In the genomic region with DNA sequence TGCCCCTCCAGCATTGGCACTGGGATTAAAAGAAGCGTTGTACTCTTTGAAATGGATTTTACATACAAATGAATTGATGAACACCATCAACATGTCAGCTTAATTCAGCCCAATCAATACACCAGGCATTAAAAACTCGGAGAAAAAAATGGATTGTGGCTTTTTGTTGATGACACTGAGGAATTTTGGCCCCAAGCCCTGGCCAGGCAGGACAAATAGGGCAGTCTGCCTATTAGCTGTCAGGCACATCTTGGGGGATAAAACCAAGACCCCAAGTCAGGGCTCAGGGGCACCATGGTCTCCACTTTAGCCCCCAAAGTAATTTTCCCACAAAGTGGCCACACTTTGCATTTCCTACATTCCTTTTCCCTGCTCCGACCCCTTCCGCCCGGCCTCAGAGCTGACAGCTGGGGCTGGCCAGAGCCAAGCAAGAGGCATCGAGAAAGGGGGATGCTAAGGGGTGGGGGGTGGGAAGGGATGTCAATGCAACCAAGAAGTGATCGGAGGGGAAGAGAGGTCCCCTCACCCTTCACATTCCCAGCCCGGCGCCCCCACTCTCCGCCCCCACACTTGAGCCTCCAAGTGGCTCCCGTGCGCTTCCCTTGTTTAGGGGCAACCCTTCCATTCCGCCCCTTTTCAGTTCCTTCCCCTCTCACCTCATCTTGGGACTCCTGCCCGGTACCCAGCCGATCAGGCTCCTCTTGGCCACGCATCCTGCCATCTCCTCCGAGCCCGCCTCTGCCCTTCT, we compare ENCODE assay signal across 9 cellular contexts. TPM values are rescaled to one million over a fixed set of nuclear protein-coding genes. Genes with fewer than 3 reads are reported as not detected.
A peak's percentile ranks its signal among the peaks of the same experiment; 100 is the strongest.
DNase-seq lines count a peak whose midpoint lies in the region; TF ChIP-seq lines count a peak whose summit lies in the region.
"Had no signal": no experiment of that assay in that cellular context is flagged by ENCODE, and none has a peak within 500 bp of the region (broad histone marks: within the 10 kb centered on the region; RNA-seq: fewer than 3 reads in every experiment).

No MANE protein-coding gene starts in this region.

- peak overlapping the region; percentile 95 to 98 (median 97) for H3K4me3 Mint-ChIP-seq in nephron

- peak overlapping the region; percentile 89 for H3K9ac ChIP-seq in OCI-LY3 (ENCODE audit: low read length)

- no peaks in the 10 kb centered on the region for H3K9me3 Mint-ChIP-seq in nephron

- 4 to 9% methylated on average over 17 to 18 of the region's 18 CpGs for WGBS in ectodermal cell, 2 experiments

- H3K79me2 ChIP-seq in OCI-LY3 (ENCODE audit: low read length): no peaks in the 10 kb centered on the region

- peak; percentile 54 for DNase-seq in DMS 273 (lab: John Stamatoyannopoulos, UW; ENCODE audit: unreplicated experiment)
- no peak for DNase-seq in DMS 273 treated with DMSO at 0.1 percent for 48 hours (lab: John Stamatoyannopoulos, UW)
- DNase-seq in occipital lobe (lab: John Stamatoyannopoulos, UW): no peak
- no peak for DNase-seq in HT-29 (ENCODE audit: low spot score)
- DNase-seq in iPS-NIHi7 (ENCODE audit: extremely low spot score): no peak

- H4K20me1 ChIP-seq in OCI-LY3 (ENCODE audit: insufficient read depth, low read length): no peaks in the 10 kb centered on the region

- H3K4me1 ChIP-seq in OCI-LY3 (ENCODE audit: low read length): peaks cover 27% of the 10 kb centered on the region
- H3K4me1 ChIP-seq in ectodermal cell (ENCODE audit: control insufficient read depth, insufficient read depth, low read length): peaks cover 11% of the 10 kb centered on the region

- H2AFZ ChIP-seq in OCI-LY3 (ENCODE audit: low read depth, low read length): peak overlapping the region; percentile 71; the same call in 1 of the 2 replicates

- H3K27me3 ChIP-seq in OCI-LY3 (ENCODE audit: low read depth, low read length) (peaks cover 12% of the 10 kb centered on the region), ectodermal cell (ENCODE audit: control insufficient read depth, insufficient read depth, low read length, poor library complexity, severe bottlenecking) (peaks cover 11% of the 10 kb centered on the region)

- H3K4me3 ChIP-seq in OCI-LY3 (ENCODE audit: low read length): peak overlapping the region; percentile 98
- peak overlapping the region; percentile 90 for H3K4me3 ChIP-seq in ectodermal cell (ENCODE audit: insufficient read depth, low read depth, low read length)

- H3K36me3 ChIP-seq in OCI-LY3 (replicated peaks; ENCODE audit: low read depth, low read length) (no peaks in the 10 kb centered on the region), ectodermal cell (ENCODE audit: control insufficient read depth, insufficient read depth, low read length) (no peaks in the 10 kb centered on the region)

- peak overlapping the region; percentile 83 for H3K4me2 ChIP-seq in OCI-LY3 (ENCODE audit: low read length)

- H3K9me3 ChIP-seq in OCI-LY3 (ENCODE audit: insufficient read depth, low read length) (no peaks in the 10 kb centered on the region), ectodermal cell (ENCODE audit: control insufficient read depth, low read length) (no peaks in the 10 kb centered on the region)

- TF ChIP-seq CTCF in OCI-LY3 (IDR thresholded peaks at IDR 0.05; ENCODE audit: low read depth, low read length) (no peak), nephron (IDR thresholded peaks at IDR 0.05; ENCODE audit: unreplicated experiment in 3 of 3) (no peak)

- peak overlapping the region in 1 of 3 experiments; percentile 35 for H3K27ac Mint-ChIP-seq in nephron

- peaks cover 16% of the 10 kb centered on the region for H3K27me3 Mint-ChIP-seq in nephron (ENCODE audit: low read depth)

- H3K27ac ChIP-seq in OCI-LY3 (ENCODE audit: low read length) (no peak overlapping the region), ectodermal cell (ENCODE audit: insufficient read depth, low read depth, low read length, poor library complexity, severe bottlenecking) (no peak overlapping the region)
- H3K27ac ChIP-seq: 22Rv1 had no signal

- peaks cover 23% of the 10 kb centered on the region for H3K4me1 Mint-ChIP-seq in nephron

- no peaks in the 10 kb centered on the region for H3K36me3 Mint-ChIP-seq in nephron (ENCODE audit: low read depth)

RNA-seq across cellular contexts. Expression of gene HIP1, which starts 0.7 kb away (rescaled TPM):
- 58.1 TPM for polyA plus RNA-seq in ectodermal cell (2013, experiment 1 of 4)
- polyA plus RNA-seq in ectodermal cell (2013, experiment 2 of 4): 73.3 TPM
- 45.9 TPM for polyA plus RNA-seq in ectodermal cell (2013, experiment 3 of 4)
- polyA plus RNA-seq in ectodermal cell (2013, experiment 4 of 4): 56.1 TPM
- 16.5 TPM for total RNA-seq in occipital lobe
- 2.2 and 2.4 TPM in 2 replicates for total RNA-seq in HT-29 (2014; rRNA removed; shearing (Covaris generic))

RNA-seq across cellular contexts. Expression of gene CCL26, which starts 34.0 kb away (rescaled TPM):
- not detected for polyA plus RNA-seq in ectodermal cell (2013, experiment 1 of 4)
- not detected for polyA plus RNA-seq in ectodermal cell (2013, experiment 2 of 4)
- not detected for polyA plus RNA-seq in ectodermal cell (2013, experiment 3 of 4)
- polyA plus RNA-seq in ectodermal cell (2013, experiment 4 of 4): not detected
- not detected for total RNA-seq in occipital lobe
- not detected in 2 replicates for total RNA-seq in HT-29 (2014; rRNA removed; shearing (Covaris generic))
